Comparison of ENCODE assay signal across 17 cellular contexts in genomic region chr11:8290122-8290810, GRCh38. TPM values are rescaled to one million over a fixed set of nuclear protein-coding genes. Genes with fewer than 3 reads are reported as not detected.
DNase-seq lines count a peak whose midpoint lies in the region; ATAC-seq and TF ChIP-seq lines count a peak whose summit lies in the region.
"Had no signal": no experiment of that assay in that cellular context is flagged by ENCODE, and none has a peak within 500 bp of the region (broad histone marks: within the 10 kb centered on the region; RNA-seq: fewer than 3 reads in every experiment).

No MANE protein-coding gene starts in this region.

- no peaks in the 10 kb centered on the region for H3K79me2 ChIP-seq in Karpas-422 (ENCODE audit: low read length)

- ATAC-seq in GM19395 (IDR thresholded peaks at IDR 0.05; ENCODE audit: unreplicated experiment) = no peak
- no peak for ATAC-seq in upper lobe of left lung (ENCODE audit: low FRiP score in 2 of 2)
- ATAC-seq: activated CD4-positive, CD25-positive, alpha-beta regulatory T cell treated with anti-CD3 and anti-CD28 coated beads, Interleukin-2, amount 50 U/mL, for 24 hours; body of pancreas; left ventricle myocardium superior had no signal

- no peak overlapping the region for H3K4me2 ChIP-seq in Karpas-422 (ENCODE audit: low read depth, low read length, poor library complexity, severe bottlenecking)

- 96 to 98% methylated on average over 5 to 7 of the region's 7 CpGs for WGBS in mesodermal cell (ENCODE audit: insufficient coverage in 2 of 2), 2 experiments
- WGBS in upper lobe of left lung, 2 donors = 87 to 93% methylated on average over 7 of the region's 7 CpGs

- no peak overlapping the region for H3K4me3 Mint-ChIP-seq in activated T-helper 2 cell treated with anti-CD3 and anti-CD28 coated beads, Interferon-gamma antibody, Interleukin-2, Interleukin-4, amounts not matched to agents 10 μg/mL and 5 μg/mL and 100 μg/mL, durations not matched to agents 14 hours and 24 hours and 36 hours (ENCODE audit: low read depth)
- H3K4me3 Mint-ChIP-seq: activated naive CD4-positive, alpha-beta T cell treated with anti-CD3 and anti-CD28 coated beads, Interleukin-2, amount 10 ng/mL, durations not matched to agents 7 days and 5 days had no signal

- H4K20me1 ChIP-seq in Karpas-422 (ENCODE audit: insufficient read depth, low read depth, low read length) = no peaks in the 10 kb centered on the region

- H3K4me1 ChIP-seq in mesodermal cell (ENCODE audit: control insufficient read depth, insufficient read depth, low read length, poor library complexity, severe bottlenecking) (no peaks in the 10 kb centered on the region), Karpas-422 (ENCODE audit: low read length) (no peaks in the 10 kb centered on the region), upper lobe of left lung (no peaks in the 10 kb centered on the region)
- H3K4me1 ChIP-seq: body of pancreas had no signal

- intact Hi-C loops in activated T-helper 2 cell treated with anti-CD3 and anti-CD28 coated beads, Interferon-gamma antibody, Interleukin-2, Interleukin-4, amounts not matched to agents 10 μg/mL and 5 μg/mL and 100 μg/mL, durations not matched to agents 14 hours and 24 hours and 36 hours (cut with micrococcal nuclease) = no loop called here

- H3K4me3 ChIP-seq in mesodermal cell (ENCODE audit: extremely low read depth, insufficient read depth, low read length, poor library complexity, severe bottlenecking) (no peak overlapping the region), Karpas-422 (ENCODE audit: low read length) (no peak overlapping the region), upper lobe of left lung (no peak overlapping the region)
- H3K4me3 ChIP-seq: body of pancreas had no signal

- H2AFZ ChIP-seq in Karpas-422 (ENCODE audit: low read length) = no peak overlapping the region

- no peaks in the 10 kb centered on the region for H3K4me1 Mint-ChIP-seq in activated T-helper 2 cell treated with anti-CD3 and anti-CD28 coated beads, Interferon-gamma antibody, Interleukin-2, Interleukin-4, amounts not matched to agents 10 μg/mL and 5 μg/mL and 100 μg/mL, durations not matched to agents 14 hours and 24 hours and 36 hours (ENCODE audit: low read depth)
- H3K4me1 Mint-ChIP-seq: activated naive CD4-positive, alpha-beta T cell treated with anti-CD3 and anti-CD28 coated beads, Interleukin-2, amount 10 ng/mL, durations not matched to agents 7 days and 5 days had no signal

- no peaks in the 10 kb centered on the region for H3K9me3 ChIP-seq in mesodermal cell (ENCODE audit: control insufficient read depth, low read length)
- no peaks in the 10 kb centered on the region for H3K9me3 ChIP-seq in Karpas-422 (ENCODE audit: low read length)
- H3K9me3 ChIP-seq in upper lobe of left lung = no peaks in the 10 kb centered on the region
- H3K9me3 ChIP-seq: body of pancreas had no signal

- H3K27me3 ChIP-seq in Karpas-422 (ENCODE audit: low read length) (no peaks in the 10 kb centered on the region), upper lobe of left lung (no peaks in the 10 kb centered on the region)
- H3K27me3 ChIP-seq: body of pancreas had no signal

- no peak overlapping the region for H3K9ac ChIP-seq in Karpas-422 (ENCODE audit: low read length)

- peak; percentile 25 for DNase-seq in ELF-1 (ENCODE audit: low read depth, low spot score)
- peak; percentile 78 for DNase-seq in NCI-H1436 treated with DMSO at 0.1 percent for 48 hours (lab: John Stamatoyannopoulos, UW)
- peak; percentile 73 for DNase-seq in NCI-H748 treated with DMSO at 0.1 percent for 48 hours (lab: John Stamatoyannopoulos, UW)
- DNase-seq in activated T-helper 2 cell treated with anti-CD3 and anti-CD28 coated beads, Interferon-gamma antibody, Interleukin-2, Interleukin-4, amounts not matched to agents 10 μg/mL and 5 μg/mL and 100 μg/mL, durations not matched to agents 14 hours and 24 hours and 36 hours (ENCODE audit: low spot score) = no peak
- DNase-seq in Karpas-422 = no peak
- no peak for DNase-seq in upper lobe of left lung
- DNase-seq: activated naive CD4-positive, alpha-beta T cell treated with anti-CD3 and anti-CD28 coated beads, Interleukin-2, amount 10 ng/mL, durations not matched to agents 7 days and 5 days; KG1; left ventricle myocardium superior had no signal

- H3K36me3 Mint-ChIP-seq in activated T-helper 2 cell treated with anti-CD3 and anti-CD28 coated beads, Interferon-gamma antibody, Interleukin-2, Interleukin-4, amounts not matched to agents 10 μg/mL and 5 μg/mL and 100 μg/mL, durations not matched to agents 14 hours and 24 hours and 36 hours (ENCODE audit: low read depth) = no peaks in the 10 kb centered on the region
- H3K36me3 Mint-ChIP-seq: activated naive CD4-positive, alpha-beta T cell treated with anti-CD3 and anti-CD28 coated beads, Interleukin-2, amount 10 ng/mL, durations not matched to agents 7 days and 5 days had no signal

- no peak for TF ChIP-seq POLR2A in upper lobe of left lung (IDR thresholded peaks at IDR 0.05)

- H3K36me3 ChIP-seq in mesodermal cell (ENCODE audit: control insufficient read depth, insufficient read depth, low read length) = no peaks in the 10 kb centered on the region
- no peaks in the 10 kb centered on the region for H3K36me3 ChIP-seq in Karpas-422 (ENCODE audit: insufficient read depth, low read length)
- no peaks in the 10 kb centered on the region for H3K36me3 ChIP-seq in upper lobe of left lung

- H3K27ac ChIP-seq in mesodermal cell (ENCODE audit: low read depth, low read length, severe bottlenecking) (peak overlapping the region; percentile 36), Karpas-422 (ENCODE audit: low read length) (no peak overlapping the region), upper lobe of left lung (no peak overlapping the region)
- H3K27ac ChIP-seq: body of pancreas, HL-60 had no signal

- no peaks in the 10 kb centered on the region for H3K9me3 Mint-ChIP-seq in activated T-helper 2 cell treated with anti-CD3 and anti-CD28 coated beads, Interferon-gamma antibody, Interleukin-2, Interleukin-4, amounts not matched to agents 10 μg/mL and 5 μg/mL and 100 μg/mL, durations not matched to agents 14 hours and 24 hours and 36 hours
- H3K9me3 Mint-ChIP-seq: activated naive CD4-positive, alpha-beta T cell treated with anti-CD3 and anti-CD28 coated beads, Interleukin-2, amount 10 ng/mL, durations not matched to agents 7 days and 5 days had no signal

- no peak for TF ChIP-seq CTCF in upper lobe of left lung (IDR thresholded peaks at IDR 0.05)

- H3K27ac Mint-ChIP-seq in activated T-helper 2 cell treated with anti-CD3 and anti-CD28 coated beads, Interferon-gamma antibody, Interleukin-2, Interleukin-4, amounts not matched to agents 10 μg/mL and 5 μg/mL and 100 μg/mL, durations not matched to agents 14 hours and 24 hours and 36 hours = no peak overlapping the region
- H3K27ac Mint-ChIP-seq: activated naive CD4-positive, alpha-beta T cell treated with anti-CD3 and anti-CD28 coated beads, Interleukin-2, amount 10 ng/mL, durations not matched to agents 7 days and 5 days had no signal

- no peaks in the 10 kb centered on the region for H3K9me2 ChIP-seq in Karpas-422 (replicated peaks; ENCODE audit: insufficient read depth, low read length)

- no peaks in the 10 kb centered on the region for H3K27me3 Mint-ChIP-seq in activated T-helper 2 cell treated with anti-CD3 and anti-CD28 coated beads, Interferon-gamma antibody, Interleukin-2, Interleukin-4, amounts not matched to agents 10 μg/mL and 5 μg/mL and 100 μg/mL, durations not matched to agents 14 hours and 24 hours and 36 hours (ENCODE audit: low read depth)

- no peak for TF ChIP-seq EP300 in upper lobe of left lung (IDR thresholded peaks at IDR 0.05)

RNA-seq across cellular contexts. Expression of gene LMO1, which starts 26.6 kb away (rescaled TPM):
- 0.44 TPM for polyA plus RNA-seq in mesodermal cell (2013, experiment 1 of 2)
- polyA plus RNA-seq in mesodermal cell (2013, experiment 2 of 2) = 0.56 TPM
- not detected in 2 replicates for total RNA-seq in activated T-helper 2 cell treated with anti-CD3 and anti-CD28 coated beads, Interferon-gamma antibody, Interleukin-2, Interleukin-4, amounts not matched to agents 10 μg/mL and 5 μg/mL and 100 μg/mL, durations not matched to agents 14 hours and 24 hours and 36 hours
- not detected in 2 replicates for total RNA-seq in Karpas-422 (2014; rRNA removed; shearing (Covaris generic); ENCODE audit: low replicate concordance)
- 1 to 10 TPM in 1 of 6 donors, under 1 TPM in 1, not detected in 4; 0.79 to 2.1 TPM for total RNA-seq in upper lobe of left lung
- total RNA-seq: dermis blood vessel endothelial cell; T-helper 1 cell treated with Interleukin-12 subunit alpha and Interleukin-12 subunit beta and Interleukin-4 antibody, amounts not matched to agents 30 ng/mL and 1 ng/mL, for 36 hours had no signal
- polyA plus RNA-seq: BJ had no signal

Comparison
In these comparisons a context has a peak if more than half of its experiments do, and no peak if none do; other contexts are left out.
1. DNase-seq: peak in ELF-1 (single experiment), NCI-H1436 treated with DMSO at 0.1 percent for 48 hours (single experiment) and NCI-H748 treated with DMSO at 0.1 percent for 48 hours (single experiment); none in activated T-helper 2 cell treated with anti-CD3 and anti-CD28 coated beads, Interferon-gamma antibody, Interleukin-2, Interleukin-4, amounts not matched to agents 10 μg/mL and 5 μg/mL and 100 μg/mL, durations not matched to agents 14 hours and 24 hours and 36 hours (single experiment), Karpas-422 (single experiment) and upper lobe of left lung (0 of 2).